16 cellular contexts compared by ENCODE assay signal in the genomic region with DNA sequence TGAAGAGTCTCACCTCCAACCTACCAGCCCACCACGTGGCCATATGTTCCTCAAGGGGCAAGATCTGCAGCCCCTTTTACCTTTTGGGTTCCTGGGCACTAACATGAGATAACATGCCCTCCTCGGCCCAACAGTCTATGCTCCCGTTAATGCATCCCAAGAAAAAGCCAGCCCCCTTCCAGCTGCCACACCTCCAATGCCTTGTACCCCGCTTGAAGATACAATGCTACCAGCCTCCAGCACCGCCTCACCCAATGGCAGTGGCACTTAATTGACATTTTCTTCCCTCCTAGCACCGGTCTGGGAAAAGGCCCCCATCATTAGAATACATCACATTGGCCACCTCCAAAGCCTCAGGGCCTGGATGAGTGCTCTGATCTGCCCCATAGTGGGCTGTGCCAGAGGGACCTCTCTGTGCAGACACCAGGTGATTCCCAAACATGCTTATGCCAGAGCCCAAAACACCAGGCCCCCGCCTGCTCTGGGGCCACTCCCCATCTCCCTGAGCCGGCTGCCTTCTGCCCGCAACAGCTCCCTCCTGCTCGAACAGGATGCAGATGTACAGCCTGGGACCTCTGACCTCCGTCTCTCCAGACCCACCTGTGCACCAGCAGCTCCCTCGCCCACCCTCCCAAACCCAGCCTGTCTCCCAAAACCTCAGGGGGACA.
DNase-seq lines count a peak whose midpoint lies in the region; ATAC-seq and TF ChIP-seq lines count a peak whose summit lies in the region.
"Had no signal": no experiment of that assay in that cellular context is flagged by ENCODE, and none has a peak within 500 bp of the region (broad histone marks: within the 10 kb centered on the region; RNA-seq: fewer than 3 reads in every experiment).

No MANE protein-coding gene starts in this region.

- peaks cover 19% of the 10 kb centered on the region for H3K36me3 ChIP-seq in CD8-positive, alpha-beta memory T cell (ENCODE audit: insufficient read depth, low read length)
- peaks cover 14% of the 10 kb centered on the region for H3K36me3 ChIP-seq in rectal smooth muscle tissue (ENCODE audit: control insufficient read depth, insufficient read depth, low read length)

- H3K27ac ChIP-seq in CD8-positive, alpha-beta memory T cell (ENCODE audit: low read depth, low read length): no peak overlapping the region
- peak overlapping the region in 45 of 59 donors; percentile 6 to 95 (median 69) for H3K27ac ChIP-seq in dorsolateral prefrontal cortex
- H3K27ac ChIP-seq in rectal smooth muscle tissue (ENCODE audit: low read depth, low read length): peak overlapping the region; percentile 6

- TF ChIP-seq CTCF in dorsolateral prefrontal cortex (IDR thresholded peaks at IDR 0.05 in 54 of 56, conservative IDR thresholded peaks at IDR 0.05 in 2 of 56; ENCODE audit: low read depth in 1 of 56, partially characterized antibody in 56 of 56) (no peak), HFFc6 (IDR thresholded peaks at IDR 0.05) (no peak)

- H3K36me3 Mint-ChIP-seq in activated naive CD4-positive, alpha-beta T cell treated with anti-CD3 and anti-CD28 coated beads, Interleukin-2, amount 50 U/mL, for 24 hours: peaks cover 14% of the 10 kb centered on the region
- peaks cover 0 to 44% (median 6%) of the 10 kb centered on the region in 3 donors for H3K36me3 Mint-ChIP-seq in CD8-positive, alpha-beta memory T cell
- H3K36me3 Mint-ChIP-seq in HFFc6 (ENCODE audit: low read depth) (peaks cover 10% of the 10 kb centered on the region), T-helper 17 cell (ENCODE audit: low read depth) (peaks cover 2% of the 10 kb centered on the region)

- no peak overlapping the region for H3K4me3 Mint-ChIP-seq in activated naive CD4-positive, alpha-beta T cell treated with anti-CD3 and anti-CD28 coated beads, Interleukin-2, amount 50 U/mL, for 24 hours
- no peak overlapping the region for H3K4me3 Mint-ChIP-seq in CD8-positive, alpha-beta memory T cell
- H3K4me3 Mint-ChIP-seq in HFFc6 (no peak overlapping the region), T-helper 17 cell (no peak overlapping the region)

- no peak overlapping the region for H3K4me3 ChIP-seq in CD8-positive, alpha-beta memory T cell (ENCODE audit: low read length)
- H3K4me3 ChIP-seq in dorsolateral prefrontal cortex (peak overlapping the region in 26 of 59 donors; percentile 8 to 48 (median 28)), rectal smooth muscle tissue (ENCODE audit: low read length) (no peak overlapping the region)

- H3K27me3 Mint-ChIP-seq in activated naive CD4-positive, alpha-beta T cell treated with anti-CD3 and anti-CD28 coated beads, Interleukin-2, amount 50 U/mL, for 24 hours: no peaks in the 10 kb centered on the region
- no peaks in the 10 kb centered on the region for H3K27me3 Mint-ChIP-seq in CD8-positive, alpha-beta memory T cell
- H3K27me3 Mint-ChIP-seq in HFFc6 (ENCODE audit: insufficient read depth) (peaks cover 9% of the 10 kb centered on the region; the same call in 1 of the 2 replicates), T-helper 17 cell (no peaks in the 10 kb centered on the region)

- H3K9me3 Mint-ChIP-seq in activated naive CD4-positive, alpha-beta T cell treated with anti-CD3 and anti-CD28 coated beads, Interleukin-2, amount 50 U/mL, for 24 hours: no peaks in the 10 kb centered on the region
- H3K9me3 Mint-ChIP-seq in CD8-positive, alpha-beta memory T cell: no peaks in the 10 kb centered on the region
- H3K9me3 Mint-ChIP-seq in HFFc6: no peaks in the 10 kb centered on the region

- intact Hi-C loops in dorsolateral prefrontal cortex (cut with DNase I): no loop called here

- no peak for ATAC-seq in T-helper 17 cell
- ATAC-seq: PC-3 had no signal

- peaks cover 40% of the 10 kb centered on the region for H3K4me1 Mint-ChIP-seq in activated naive CD4-positive, alpha-beta T cell treated with anti-CD3 and anti-CD28 coated beads, Interleukin-2, amount 50 U/mL, for 24 hours
- H3K4me1 Mint-ChIP-seq in CD8-positive, alpha-beta memory T cell: peaks cover 44 to 69% (median 56%) of the 10 kb centered on the region in 3 donors
- H3K4me1 Mint-ChIP-seq in HFFc6 (ENCODE audit: low read depth): peaks cover 23% of the 10 kb centered on the region
- H3K4me1 Mint-ChIP-seq in T-helper 17 cell: peaks cover 24% of the 10 kb centered on the region

- DNase-seq in activated naive CD4-positive, alpha-beta T cell treated with anti-CD3 and anti-CD28 coated beads, Interleukin-2, amount 50 U/mL, for 16 hours: no peak
- no peak for DNase-seq in CD8-positive, alpha-beta memory T cell
- DNase-seq in dorsolateral prefrontal cortex (no peak), HFFc6 (no peak), T-helper 17 cell (no peak), NCI-H1092 (lab: John Stamatoyannopoulos, UW) (no peak)
- DNase-seq: GF-D8, GOT3, KG1, NCI-H1048, NCI-H187 treated with DMSO at 0.1 percent for 48 hours, NCI-H446 treated with DMSO at 0.1 percent for 48 hours, NCI-H748 treated with DMSO at 0.1 percent for 48 hours, PC-3 had no signal

- peaks cover 40% of the 10 kb centered on the region for H3K4me1 ChIP-seq in CD8-positive, alpha-beta memory T cell (ENCODE audit: insufficient read depth, low read length)
- peaks cover 27% of the 10 kb centered on the region for H3K4me1 ChIP-seq in rectal smooth muscle tissue (ENCODE audit: control insufficient read depth, insufficient read depth, low read length)

- no peaks in the 10 kb centered on the region for H3K9me3 ChIP-seq in CD8-positive, alpha-beta memory T cell (ENCODE audit: low read length)
- H3K9me3 ChIP-seq in T-helper 17 cell (ENCODE audit: control insufficient read depth, low read length, poor library complexity, severe bottlenecking): no peaks in the 10 kb centered on the region

- no peak overlapping the region for H3K9ac ChIP-seq in rectal smooth muscle tissue (ENCODE audit: low read length)

- H3K27me3 ChIP-seq in CD8-positive, alpha-beta memory T cell (ENCODE audit: insufficient read depth, low read length, poor library complexity, severe bottlenecking): no peaks in the 10 kb centered on the region
- H3K27me3 ChIP-seq in dorsolateral prefrontal cortex (no peaks in the 10 kb centered on the region), rectal smooth muscle tissue (ENCODE audit: control insufficient read depth, insufficient read depth, low read length) (no peaks in the 10 kb centered on the region)

- POLR2A ChIA-PET in CD8-positive, alpha-beta memory T cell (lab: Charles Lee): no interaction called here

- H3K27ac Mint-ChIP-seq in activated naive CD4-positive, alpha-beta T cell treated with anti-CD3 and anti-CD28 coated beads, Interleukin-2, amount 50 U/mL, for 24 hours: peak overlapping the region; percentile 8
- H3K27ac Mint-ChIP-seq in CD8-positive, alpha-beta memory T cell: peak overlapping the region in 7 of 8 donors; percentile 41 to 89 (median 65)
- H3K27ac Mint-ChIP-seq in HFFc6 (no peak overlapping the region), T-helper 17 cell (no peak overlapping the region)

- CTCF ChIA-PET in CD8-positive, alpha-beta memory T cell (lab: Charles Lee): no interaction called here

Comparison
In these comparisons a context has a peak if more than half of its experiments do, and no peak if none do; other contexts are left out.
1. H3K27ac Mint-ChIP-seq: peak in activated naive CD4-positive, alpha-beta T cell treated with anti-CD3 and anti-CD28 coated beads, Interleukin-2, amount 50 U/mL, for 24 hours (single experiment) and CD8-positive, alpha-beta memory T cell (7 of 8); none in HFFc6 (single experiment) and T-helper 17 cell (single experiment).